ENCODE assay signal across 11 cellular contexts in genomic region chr14:104697892-104698583, GRCh38. TPM values are rescaled to one million over a fixed set of nuclear protein-coding genes. Genes with fewer than 3 reads are reported as not detected.
DNase-seq lines count a peak whose midpoint lies in the region; ATAC-seq, FAIRE-seq and TF ChIP-seq lines count a peak whose summit lies in the region.
"Had no signal": no experiment of that assay in that cellular context is flagged by ENCODE, and none has a peak within 500 bp of the region (broad histone marks: within the 10 kb centered on the region; RNA-seq: fewer than 3 reads in every experiment).

No MANE protein-coding gene starts in this region.

- TF ChIP-seq EP300 in suprapubic skin (IDR thresholded peaks at IDR 0.05) = no peak

- ATAC-seq in lower lobe of right lung (peak; percentile 44 to 67), GM18868 (IDR thresholded peaks at IDR 0.05; ENCODE audit: unreplicated experiment) (no peak)

- intact Hi-C loops in lower lobe of right lung (cut with DNase I) = no loop called here

- FAIRE-seq in GM12891 (lab: Jason Lieb, UNC) = no peak
- FAIRE-seq: kidney had no signal

- no peaks in the 10 kb centered on the region for H3K36me3 Mint-ChIP-seq in brain

- no peaks in the 10 kb centered on the region for H3K9me3 ChIP-seq in HUES6 (ENCODE audit: control insufficient read depth, insufficient read depth, low read depth, low read length)
- no peaks in the 10 kb centered on the region for H3K9me3 ChIP-seq in lower lobe of right lung
- no peaks in the 10 kb centered on the region for H3K9me3 ChIP-seq in suprapubic skin

- no peaks in the 10 kb centered on the region for H3K27me3 Mint-ChIP-seq in brain
- H3K27me3 Mint-ChIP-seq: progenitor cell of endocrine pancreas had no signal

- H3K4me1 ChIP-seq in HUES6 (ENCODE audit: control insufficient read depth, insufficient read depth, low read length) = peaks cover 59% of the 10 kb centered on the region
- peaks cover 72% of the 10 kb centered on the region for H3K4me1 ChIP-seq in lower lobe of right lung
- peaks cover 72% of the 10 kb centered on the region for H3K4me1 ChIP-seq in suprapubic skin

- H3K27ac ChIP-seq in HUES6 (ENCODE audit: low read depth, low read length) (peak overlapping the region; percentile 9; the same call in 1 of the 2 replicates), lower lobe of right lung (peak overlapping the region; percentile 38), suprapubic skin (peak overlapping the region; percentile 35)

- H3K27ac Mint-ChIP-seq in brain = peak overlapping the region in 4 of 5 experiments; percentile 67 to 98 (median 80)
- H3K27ac Mint-ChIP-seq: progenitor cell of endocrine pancreas had no signal

- H3K9ac ChIP-seq in HUES6 (ENCODE audit: low read length) = no peak overlapping the region

- H3K36me3 ChIP-seq in HUES6 (ENCODE audit: control insufficient read depth, insufficient read depth, low read length) (peaks cover 31% of the 10 kb centered on the region), lower lobe of right lung (peaks cover 28% of the 10 kb centered on the region), suprapubic skin (peaks cover 22% of the 10 kb centered on the region)

- peak overlapping the region in 3 of 5 experiments; percentile 9 to 23 (median 18) for H3K4me3 Mint-ChIP-seq in brain

- H3K9me3 Mint-ChIP-seq in brain = no peaks in the 10 kb centered on the region

- TF ChIP-seq POLR2A in suprapubic skin (IDR thresholded peaks at IDR 0.05) (no peak), GM12891 (IDR thresholded peaks at IDR 0.05; ENCODE audit: low read depth, low read length) (no peak)

- no peak for TF ChIP-seq CTCF in brain (conservative IDR thresholded peaks at IDR 0.05)
- TF ChIP-seq CTCF in lower lobe of right lung (IDR thresholded peaks at IDR 0.05) = no peak
- TF ChIP-seq CTCF in suprapubic skin (IDR thresholded peaks at IDR 0.05) = no peak

- peaks cover 37% of the 10 kb centered on the region for H3K4me1 Mint-ChIP-seq in brain

- no peak overlapping the region for H3K4me3 ChIP-seq in HUES6 (ENCODE audit: low read depth, low read length)
- H3K4me3 ChIP-seq in lower lobe of right lung = no peak overlapping the region
- H3K4me3 ChIP-seq in suprapubic skin = no peak overlapping the region

- peak; percentile 71 for DNase-seq in lower lobe of right lung
- no peak for DNase-seq in suprapubic skin (ENCODE audit: low spot score in 2 of 2)
- no peak for DNase-seq in NCI-H187 treated with DMSO at 0.1 percent for 48 hours (lab: John Stamatoyannopoulos, UW)
- DNase-seq in GM12891 (ENCODE audit: insufficient read length, low spot score) = no peak
- DNase-seq: amniotic stem cell, DMS79, kidney had no signal

- H3K27me3 ChIP-seq in HUES6 (ENCODE audit: control insufficient read depth, insufficient read depth, low read length) (no peaks in the 10 kb centered on the region), lower lobe of right lung (ENCODE audit: low read depth) (no peaks in the 10 kb centered on the region), suprapubic skin (no peaks in the 10 kb centered on the region)

- WGBS in suprapubic skin = 42% methylated on average over 18 of the region's 19 CpGs

TF ChIP-seq in GM12891, 5 proteins besides CTCF, POLR2A, EP300 and RAD21:
- TF ChIP-seq POU2F2 (IDR thresholded peaks at IDR 0.05; ENCODE audit: low read depth, low read length) (no peak), TAF1 (IDR thresholded peaks at IDR 0.05; ENCODE audit: low read depth, low read length) (no peak), PAX5 (IDR thresholded peaks at IDR 0.05; ENCODE audit: insufficient read depth, low read length, severe bottlenecking) (no peak), POLR2AphosphoS5 (IDR thresholded peaks at IDR 0.05; ENCODE audit: low read depth, low read length) (no peak), SPI1 (IDR thresholded peaks at IDR 0.05; ENCODE audit: low read depth, low read length) (no peak)

RNA-seq across cellular contexts. Expression of gene INF2, which starts 8.6 kb away (rescaled TPM):
- polyA plus RNA-seq in brain (ENCODE audit: insufficient read depth, low read depth, low replicate concordance) = 84.0 TPM
- 116 TPM for total RNA-seq in lower lobe of right lung
- 100 to 1,000 TPM in 1 of 4 donors, 10 to 100 TPM in 3; 52.1 to 126 (median 81.8) TPM for total RNA-seq in suprapubic skin
- 15.6 TPM for polyA plus RNA-seq in GM12891 (2012; ENCODE audit: low read depth, missing spikeins)

RNA-seq across cellular contexts. Expression of gene ADSS1, which starts 26.0 kb away (rescaled TPM):
- polyA plus RNA-seq in brain (ENCODE audit: insufficient read depth, low read depth, low replicate concordance) = 15.7 TPM
- total RNA-seq in lower lobe of right lung = 5.1 TPM
- 10 to 100 TPM in 2 of 4 donors, 1 to 10 TPM in 2; 2.8 to 12.4 (median 9.0) TPM for total RNA-seq in suprapubic skin
- 0.21 TPM for polyA plus RNA-seq in GM12891 (2012; ENCODE audit: low read depth, missing spikeins)

RNA-seq across cellular contexts. Expression of gene SIVA1, which starts 54.9 kb away (rescaled TPM):
- polyA plus RNA-seq in brain (ENCODE audit: insufficient read depth, low read depth, low replicate concordance) = 130 TPM
- total RNA-seq in lower lobe of right lung (66.3 TPM), suprapubic skin (100 to 1,000 TPM in 3 of 4 donors, 10 to 100 TPM in 1; 94.0 to 159 (median 142) TPM)
- polyA plus RNA-seq in GM12891 (2012; ENCODE audit: low read depth, missing spikeins) = 76.5 TPM
